In genomic region chr12:83389237-83389996, GRCh38 we compare ENCODE assay signal across 11 cellular contexts.
DNase-seq lines count a peak whose midpoint lies in the region; ATAC-seq and TF ChIP-seq lines count a peak whose summit lies in the region.
"Had no signal": no experiment of that assay in that cellular context is flagged by ENCODE, and none has a peak within 500 bp of the region (broad histone marks: within the 10 kb centered on the region; RNA-seq: fewer than 3 reads in every experiment).

No MANE protein-coding gene starts in this region.

- DNase-seq in HL-60 (ENCODE audit: low read depth in 1 of 2, low spot score in 1 of 2) = peak in 1 of 2 experiments; percentile 45
- peak; percentile 63 for DNase-seq in WTC11 (ENCODE audit: low spot score)
- peak; percentile 20 for DNase-seq in mucosa of gallbladder (ENCODE audit: low spot score)
- DNase-seq in tibial artery = no peak
- DNase-seq in stimulated activated naive CD8-positive, alpha-beta T cell treated with anti-CD3 and anti-CD28 coated beads, Interleukin-15, amount 100 ng/mL, for 72 hours = no peak
- DNase-seq: cerebellar nuclear complex; stimulated activated CD4-positive, alpha-beta T cell treated with anti-CD3 and anti-CD28 coated beads, Interleukin-4, amount 100 ng/mL, for 1 hour had no signal

- H3K4me3 ChIP-seq in GM12875 (ENCODE audit: low read depth, low read length) (no peak overlapping the region), HL-60 (replicated peaks; ENCODE audit: insufficient read depth, low read length) (no peak overlapping the region), tibial artery (no peak overlapping the region)

- H3K27me3 ChIP-seq in HL-60 (ENCODE audit: insufficient read depth, poor library complexity, severe bottlenecking) (no peaks in the 10 kb centered on the region), tibial artery (no peaks in the 10 kb centered on the region)

- H3K27ac ChIP-seq in HL-60 (replicated peaks) (no peak overlapping the region), tibial artery (no peak overlapping the region)

- peak overlapping the region; percentile 39; the same call in 1 of the 2 replicates for H3K4me3 Mint-ChIP-seq in WTC11
- H3K4me3 Mint-ChIP-seq in stimulated activated naive CD8-positive, alpha-beta T cell treated with anti-CD3 and anti-CD28 coated beads, Interleukin-15, amount 100 ng/mL, for 72 hours = no peak overlapping the region

- POLR2A ChIA-PET in WTC11 (lab: Charles Lee) = interaction anchor here (2.0 kb wide), 1 partner anchor 704 kb away, joined by 6 read pairs; no protein-coding TSS in a partner anchor

- no peaks in the 10 kb centered on the region for H3K9me3 ChIP-seq in tibial artery

- no peaks in the 10 kb centered on the region for H3K36me3 Mint-ChIP-seq in WTC11

- H3K9me3 Mint-ChIP-seq in WTC11 = no peaks in the 10 kb centered on the region
- H3K9me3 Mint-ChIP-seq in stimulated activated naive CD8-positive, alpha-beta T cell treated with anti-CD3 and anti-CD28 coated beads, Interleukin-15, amount 100 ng/mL, for 72 hours = peaks cover 0 to 5% of the 10 kb centered on the region in 2 donors

- H3K4me1 Mint-ChIP-seq in WTC11 = peaks cover 6% of the 10 kb centered on the region
- H3K4me1 Mint-ChIP-seq in stimulated activated naive CD8-positive, alpha-beta T cell treated with anti-CD3 and anti-CD28 coated beads, Interleukin-15, amount 100 ng/mL, for 72 hours = no peaks in the 10 kb centered on the region

- no peaks in the 10 kb centered on the region for H3K27me3 Mint-ChIP-seq in WTC11 (ENCODE audit: low read depth)
- no peaks in the 10 kb centered on the region for H3K27me3 Mint-ChIP-seq in stimulated activated naive CD8-positive, alpha-beta T cell treated with anti-CD3 and anti-CD28 coated beads, Interleukin-15, amount 100 ng/mL, for 72 hours

- intact Hi-C loops in tibial artery (cut with DNase I; ENCODE audit: low total_unique reads) = no loop called here

- CTCF ChIA-PET in WTC11 (lab: Charles Lee) = interaction anchor here (0.6 to 1.5 kb wide), 13 partner anchors 9 to 707 kb away, joined by 3 to 16 read pairs (median 4); no protein-coding TSS in a partner anchor

- H3K36me3 ChIP-seq in tibial artery = no peaks in the 10 kb centered on the region

- ATAC-seq in WTC11 (peak; percentile 98), HG03039 (IDR thresholded peaks at IDR 0.05; ENCODE audit: unreplicated experiment) (no peak), HG03521 (IDR thresholded peaks at IDR 0.05; ENCODE audit: unreplicated experiment) (no peak)
- no peak for ATAC-seq in stimulated activated naive CD8-positive, alpha-beta T cell treated with anti-CD3 and anti-CD28 coated beads, Interleukin-15, amount 100 ng/mL, for 72 hours
- ATAC-seq: activated CD4-positive, CD25-positive, alpha-beta regulatory T cell treated with anti-CD3 and anti-CD28 coated beads, Interleukin-2, amount 50 U/mL, for 24 hours had no signal

- no peak overlapping the region for H3K27ac Mint-ChIP-seq in WTC11
- H3K27ac Mint-ChIP-seq in stimulated activated naive CD8-positive, alpha-beta T cell treated with anti-CD3 and anti-CD28 coated beads, Interleukin-15, amount 100 ng/mL, for 72 hours = no peak overlapping the region

- H3K4me1 ChIP-seq in tibial artery = no peaks in the 10 kb centered on the region

- TF ChIP-seq CTCF in GM12875 (IDR thresholded peaks at IDR 0.05; ENCODE audit: borderline replicate concordance, insufficient read depth, low read depth, low read length) = 0 out of 2 replicates have a peak, but pooled peaks have one; percentile 22
- peak; percentile 48 for TF ChIP-seq CTCF in HL-60 (IDR thresholded peaks at IDR 0.05; ENCODE audit: insufficient read depth, low read length)
- TF ChIP-seq CTCF in WTC11 (IDR thresholded peaks at IDR 0.05) = peak; percentile 41
- no peak for TF ChIP-seq CTCF in tibial artery (IDR thresholded peaks at IDR 0.05)

TF ChIP-seq in WTC11, 78 proteins besides CTCF, POLR2A, EP300 and RAD21:
- TF ChIP-seq, protein P1, sequence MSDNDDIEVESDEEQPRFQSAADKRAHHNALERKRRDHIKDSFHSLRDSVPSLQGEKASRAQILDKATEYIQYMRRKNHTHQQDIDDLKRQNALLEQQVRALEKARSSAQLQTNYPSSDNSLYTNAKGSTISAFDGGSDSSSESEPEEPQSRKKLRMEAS (CRISPR knock-in tag; IDR thresholded peaks at IDR 0.05) = peak; percentile 64
- 0 out of 2 replicates have a peak, but pooled peaks have one; percentile 43 for TF ChIP-seq TP53 (CRISPR knock-in tag; IDR thresholded peaks at IDR 0.05)
- TF ChIP-seq NR2C2 (CRISPR knock-in tag; IDR thresholded peaks at IDR 0.05) = no peak

Comparison
In these comparisons a context has a peak if more than half of its experiments do, and no peak if none do; other contexts are left out.
1. CTCF ChIP-seq: peak in GM12875 (single experiment), HL-60 (single experiment) and WTC11 (single experiment); none in tibial artery (0 of 2).
2. DNase-seq: peak in WTC11 (single experiment) and mucosa of gallbladder (single experiment); none in tibial artery (0 of 2) and stimulated activated naive CD8-positive, alpha-beta T cell treated with anti-CD3 and anti-CD28 coated beads, Interleukin-15, amount 100 ng/mL, for 72 hours (0 of 2).